8 cellular contexts compared by ENCODE assay signal in the genomic region with DNA sequence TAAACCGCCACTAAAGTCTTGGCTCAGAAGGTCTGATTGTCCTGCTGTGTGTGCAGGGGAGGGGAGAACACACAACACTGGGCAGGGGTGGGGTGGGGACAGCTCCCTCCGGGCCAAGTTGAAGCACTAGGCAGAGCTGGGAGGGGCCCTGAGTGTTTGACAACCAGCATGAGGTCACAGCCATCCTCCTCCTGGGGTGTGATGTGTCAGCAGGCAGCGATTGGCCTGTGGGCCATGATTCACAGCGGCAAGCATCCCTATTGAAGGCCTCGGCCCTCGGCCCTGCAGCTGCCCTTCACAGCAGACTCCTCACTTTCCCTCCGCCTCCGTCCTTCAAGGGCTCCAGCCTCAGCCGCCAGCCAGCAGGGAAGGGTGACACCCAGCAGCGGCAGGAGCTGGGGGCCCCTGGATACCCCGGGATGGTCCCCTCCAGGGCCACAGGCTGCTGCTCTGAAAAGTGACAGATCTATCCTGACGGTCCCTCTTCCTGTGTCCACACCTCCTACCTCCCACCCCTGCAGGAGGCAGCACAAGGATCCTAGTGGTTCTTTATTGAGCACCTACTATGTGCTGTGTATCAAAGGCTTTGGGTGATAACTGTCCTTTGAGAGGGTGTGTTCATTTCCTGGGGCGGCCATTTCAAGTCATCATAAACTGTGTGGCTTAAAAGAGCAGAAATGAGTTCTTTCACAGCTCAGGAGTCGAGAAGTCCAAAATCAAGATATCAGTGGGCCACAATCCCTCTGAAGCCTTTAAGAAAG.
DNase-seq lines count a peak whose midpoint lies in the region; ATAC-seq and TF ChIP-seq lines count a peak whose summit lies in the region.

No MANE protein-coding gene starts in this region.

- H3K36me3 ChIP-seq in colonic mucosa, result no peaks in the 10 kb centered on the region

- ATAC-seq in GM18873 (IDR thresholded peaks at IDR 0.05; ENCODE audit: low FRiP score, unreplicated experiment) (no peak), GM18519 (IDR thresholded peaks at IDR 0.05; ENCODE audit: low FRiP score, unreplicated experiment) (no peak), HG03457 (IDR thresholded peaks at IDR 0.05; ENCODE audit: unreplicated experiment) (no peak)

- TF ChIP-seq CTCF in colonic mucosa (IDR thresholded peaks at IDR 0.05), result no peak
- TF ChIP-seq CTCF in nephron progenitor cell (IDR thresholded peaks at IDR 0.05), result no peak

- H3K9me3 Mint-ChIP-seq in nephron progenitor cell, result no peaks in the 10 kb centered on the region

- no peak overlapping the region for H3K4me3 ChIP-seq in colonic mucosa

- peak; percentile 34 for DNase-seq in D341Med (ENCODE audit: low spot score)
- DNase-seq in NCI-H1092 treated with DMSO at 0.1 percent for 48 hours (lab: John Stamatoyannopoulos, UW), result peak; percentile 20
- DNase-seq in colonic mucosa, result peak; percentile 76
- peak; percentile 42 for DNase-seq in nephron progenitor cell
- DNase-seq in stimulated activated CD4-positive, alpha-beta T cell treated with anti-CD3 and anti-CD28 coated beads, Interleukin-2, amount 100 ng/mL, for 48 hours, result no peak

- H3K27ac Mint-ChIP-seq in nephron progenitor cell, result no peak overlapping the region

- H3K4me3 Mint-ChIP-seq in nephron progenitor cell, result no peak overlapping the region

- no peaks in the 10 kb centered on the region for H3K4me1 ChIP-seq in colonic mucosa

- H3K4me1 Mint-ChIP-seq in nephron progenitor cell, result peaks cover 6% of the 10 kb centered on the region

- no peaks in the 10 kb centered on the region for H3K9me3 ChIP-seq in colonic mucosa

- H3K27me3 ChIP-seq in colonic mucosa, result no peaks in the 10 kb centered on the region

- no peak overlapping the region for H3K27ac ChIP-seq in colonic mucosa

- peak overlapping the region in 1 of 2 donors; percentile 59 for H3K9ac ChIP-seq in colonic mucosa (ENCODE audit: low read depth in 2 of 2, low read length in 2 of 2)

- H3K27me3 Mint-ChIP-seq in nephron progenitor cell (ENCODE audit: low read depth, poor library complexity), result peaks cover 23% of the 10 kb centered on the region

- intact Hi-C loops in colonic mucosa (cut with DNase I), result no loop called here

- H3K36me3 Mint-ChIP-seq in nephron progenitor cell (ENCODE audit: low read depth), result no peaks in the 10 kb centered on the region

Comparison
In these comparisons a context has a peak if more than half of its experiments do, and no peak if none do; other contexts are left out.
1. DNase-seq: peak in D341Med (single experiment), NCI-H1092 treated with DMSO at 0.1 percent for 48 hours (single experiment), colonic mucosa (single experiment) and nephron progenitor cell (single experiment); none in stimulated activated CD4-positive, alpha-beta T cell treated with anti-CD3 and anti-CD28 coated beads, Interleukin-2, amount 100 ng/mL, for 48 hours (0 of 2).